In genomic region chr17:68705331-68706166, GRCh38 we compare ENCODE assay signal across 15 cellular contexts.
DNase-seq lines count a peak whose midpoint lies in the region; ATAC-seq, FAIRE-seq and TF ChIP-seq lines count a peak whose summit lies in the region.
"Had no signal": no experiment of that assay in that cellular context is flagged by ENCODE, and none has a peak within 500 bp of the region (broad histone marks: within the 10 kb centered on the region; RNA-seq: fewer than 3 reads in every experiment).

No MANE protein-coding gene starts in this region.

- H3K9ac ChIP-seq in SK-N-MC (ENCODE audit: insufficient read length): no peak overlapping the region

- H3K9me3 ChIP-seq in left ventricle myocardium inferior (replicated peaks) (no peaks in the 10 kb centered on the region), SK-N-MC (ENCODE audit: low read depth, low read length) (no peaks in the 10 kb centered on the region)
- H3K9me3 ChIP-seq: upper lobe of left lung had no signal

- peaks cover 3% of the 10 kb centered on the region for H3K4me1 ChIP-seq in left ventricle myocardium inferior
- H3K4me1 ChIP-seq: upper lobe of left lung had no signal

- TF ChIP-seq CTCF in left ventricle myocardium inferior (IDR thresholded peaks at IDR 0.05; ENCODE audit: borderline replicate concordance): no peak

- H3K36me3 ChIP-seq in left ventricle myocardium inferior: no peaks in the 10 kb centered on the region
- H3K36me3 ChIP-seq in SK-N-MC (ENCODE audit: insufficient read depth, low read length): no peaks in the 10 kb centered on the region
- H3K36me3 ChIP-seq: upper lobe of left lung had no signal

- no peak overlapping the region for H3K4me3 ChIP-seq in left ventricle myocardium inferior
- H3K4me3 ChIP-seq in SK-N-MC: peak overlapping the region; percentile 17; the same call in 1 of the 2 replicates
- H3K4me3 ChIP-seq: upper lobe of left lung had no signal

- no peak for FAIRE-seq in urothelium cell line (lab: Jason Lieb, UNC)

- H3K27ac ChIP-seq in left ventricle myocardium inferior (replicated peaks) (peak overlapping the region; percentile 55), SK-N-MC (0 out of 2 replicates have a peak overlapping the region, but pooled peaks have one; percentile 37)
- H3K27ac ChIP-seq: epithelial cell of prostate had no signal

- H3K27me3 ChIP-seq in left ventricle myocardium inferior (ENCODE audit: low read depth): no peaks in the 10 kb centered on the region
- H3K27me3 ChIP-seq: upper lobe of left lung had no signal

- no peak for ATAC-seq in Right ventricle myocardium superior (ENCODE audit: poor library complexity)

- intact Hi-C loops in left ventricle myocardium inferior (cut with micrococcal nuclease) (no loop called here), Right ventricle myocardium superior (cut with DNase I) (no loop called here)

- DNase-seq in left ventricle myocardium inferior: no peak
- DNase-seq in Right ventricle myocardium superior: no peak
- no peak for DNase-seq in SK-N-MC (ENCODE audit: low read depth, low spot score)
- peak; percentile 90 for DNase-seq in iris pigment epithelial cell (ENCODE audit: low read depth)
- DNase-seq in urothelium cell line (ENCODE audit: low spot score): peak; percentile 49
- DNase-seq in activated gamma-delta T cell (lab: John Stamatoyannopoulos, UW): no peak
- DNase-seq in activated CD4-positive, alpha-beta T cell treated with anti-CD3 and anti-CD28 coated beads, Interleukin-2, amount 50 U/mL, for 1 hour: no peak
- no peak for DNase-seq in kidney tubule cell (ENCODE audit: low spot score)
- DNase-seq: activated gamma-delta T cell treated with Interleukin-2 at 50 U/mL for 16 hours; AML-193; central memory CD4-positive, alpha-beta T cell; NCI-H1092; RPMI8226; upper lobe of left lung had no signal

Comparison
In these comparisons a context has a peak if more than half of its experiments do, and no peak if none do; other contexts are left out.
1. DNase-seq: peak in iris pigment epithelial cell (single experiment) and urothelium cell line (single experiment); none in left ventricle myocardium inferior (single experiment), Right ventricle myocardium superior (single experiment), SK-N-MC (single experiment), activated gamma-delta T cell (single experiment), activated CD4-positive, alpha-beta T cell treated with anti-CD3 and anti-CD28 coated beads, Interleukin-2, amount 50 U/mL, for 1 hour (single experiment) and kidney tubule cell (single experiment).